ENCODE assay signal across 9 cellular contexts in the genomic region with DNA sequence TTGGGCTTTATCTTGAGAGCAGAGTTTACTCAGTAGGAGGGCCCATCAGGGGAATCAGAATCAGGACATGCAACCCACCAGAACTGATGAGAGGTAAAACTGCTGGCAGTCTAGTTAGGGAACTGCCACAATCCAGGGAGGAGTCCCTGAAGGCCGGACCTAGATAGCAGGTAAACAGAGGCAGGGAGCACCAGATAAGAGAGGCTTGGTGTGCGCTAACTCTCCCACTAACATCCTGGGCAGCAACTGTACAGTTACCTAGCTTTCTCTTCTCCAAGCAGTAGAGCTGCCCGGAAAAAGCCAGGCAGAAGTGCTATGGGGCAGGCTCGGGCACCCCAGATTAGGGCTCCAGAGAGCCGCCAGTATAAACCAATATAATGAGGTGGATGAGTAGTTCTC. TPM values are rescaled to one million over a fixed set of nuclear protein-coding genes. Genes with fewer than 3 reads are reported as not detected.
A peak's percentile ranks its signal among the peaks of the same experiment; 100 is the strongest.
DNase-seq lines count a peak whose midpoint lies in the region; ATAC-seq and TF ChIP-seq lines count a peak whose summit lies in the region.
"Had no signal": no experiment of that assay in that cellular context is flagged by ENCODE, and none has a peak within 500 bp of the region (broad histone marks: within the 10 kb centered on the region; RNA-seq: fewer than 3 reads in every experiment).

No MANE protein-coding gene starts in this region.

- POLR2A ChIA-PET in PC-9 (lab: Charles Lee; ENCODE audit: unreplicated experiment) (interaction anchor here (0.9 to 1.0 kb wide), 2 partner anchors 20 to 28 kb away, joined by 3 to 4 read pairs; no protein-coding TSS in a partner anchor), OCI-LY7 (lab: Charles Lee) (interaction anchor here (0.6 kb wide), 1 partner anchor 888 kb away, joined by 3 read pairs; no protein-coding TSS in a partner anchor)

- DNase-seq in PC-9 (no peak), prostate gland (ENCODE audit: low spot score) (no peak), OCI-LY7 (ENCODE audit: low spot score) (no peak)
- no peak for DNase-seq in activated CD4-positive, alpha-beta T cell treated with anti-CD3 and anti-CD28 coated beads for 48 hours
- DNase-seq: effector memory CD8-positive, alpha-beta T cell had no signal

- H2AFZ ChIP-seq in PC-9 (peak overlapping the region; percentile 78), OCI-LY7 (ENCODE audit: low read length) (no peak overlapping the region)

- peaks cover 0 to 8% (median 0%) of the 10 kb centered on the region in 11 experiments; a peak in 4 of 22 replicates for H3K36me3 ChIP-seq in BLaER1 treated with 17β-estradiol and CSF1 and Interleukin-3, amounts not matched to agents 10 nM and 100 nM
- H3K36me3 ChIP-seq in PC-9 (ENCODE audit: low read depth) (0 out of 2 replicates have a peak, but pooled peaks cover 4% of the 10 kb centered on the region), prostate gland (no peaks in the 10 kb centered on the region), OCI-LY7 (ENCODE audit: insufficient read depth, low read length) (no peaks in the 10 kb centered on the region)

- H3K27ac ChIP-seq in BLaER1 treated with 17β-estradiol and CSF1 and Interleukin-3, amounts not matched to agents 10 nM and 100 nM: peak overlapping the region in 8 of 11 experiments; percentile 86 to 94 (median 92); a peak in 14 of 22 replicates
- H3K27ac ChIP-seq in PC-9 (peak overlapping the region; percentile 90), prostate gland (peak overlapping the region; percentile 92 to 94), OCI-LY7 (ENCODE audit: low read depth, low read length, poor library complexity, severe bottlenecking) (no peak overlapping the region)

- H3K9me3 ChIP-seq in BLaER1 treated with 17β-estradiol and CSF1 and Interleukin-3, amounts not matched to agents 10 nM and 100 nM (replicated peaks in 1 of 11): peaks cover 0 to 10% (median 8%) of the 10 kb centered on the region in 11 experiments; a peak in 11 of 22 replicates
- no peaks in the 10 kb centered on the region for H3K9me3 ChIP-seq in PC-9 (ENCODE audit: insufficient read depth, low read depth)
- H3K9me3 ChIP-seq in prostate gland: no peaks in the 10 kb centered on the region
- H3K9me3 ChIP-seq in OCI-LY7 (ENCODE audit: low read length): no peaks in the 10 kb centered on the region

- H3K9ac ChIP-seq in BLaER1 treated with 17β-estradiol and CSF1 and Interleukin-3, amounts not matched to agents 10 nM and 100 nM: peak overlapping the region in 6 of 11 experiments; percentile 89 to 97 (median 96); a peak in 8 of 22 replicates

- WGBS in prostate gland: 53% methylated on average over 5 of the region's 5 CpGs

- intact Hi-C loops in PC-9 (cut with micrococcal nuclease; ENCODE audit: unreplicated experiment) (loop anchor here (1.0 to 10.0 kb wide), 5 partner anchors 20 to 208 kb away; a partner anchor contains a TSS), prostate gland (cut with DNase I) (loop anchor here (10.0 kb wide), 4 partner anchors 108 to 222 kb away; a partner anchor contains a TSS), OCI-LY7 (cut with micrococcal nuclease; ENCODE audit: unreplicated experiment) (no loop called here)

- H3K4me1 ChIP-seq in BLaER1 treated with 17β-estradiol and CSF1 and Interleukin-3, amounts not matched to agents 10 nM and 100 nM: peaks cover 13 to 24% (median 21%) of the 10 kb centered on the region in 10 experiments
- H3K4me1 ChIP-seq in PC-9 (replicated peaks; ENCODE audit: insufficient read depth): peaks cover 53% of the 10 kb centered on the region
- peaks cover 4% of the 10 kb centered on the region for H3K4me1 ChIP-seq in prostate gland (replicated peaks)
- no peaks in the 10 kb centered on the region for H3K4me1 ChIP-seq in OCI-LY7 (ENCODE audit: insufficient read depth, low read length, poor library complexity, severe bottlenecking)

- H3F3A ChIP-seq in PC-9 (ENCODE audit: insufficient read depth, low read depth): peaks cover 46% of the 10 kb centered on the region

- CTCF ChIA-PET in PC-9 (lab: Charles Lee) (interaction anchor here (0.6 to 0.7 kb wide), 4 partner anchors 90 to 1509 kb away, joined by 3 to 9 read pairs (median 4); no protein-coding TSS in a partner anchor), OCI-LY7 (lab: Charles Lee; ENCODE audit: unreplicated experiment) (no interaction called here)

- ATAC-seq in esophagus mucosa (peak; percentile 42), HG02840 (IDR thresholded peaks at IDR 0.05; ENCODE audit: low FRiP score, unreplicated experiment) (no peak), GM18498 (IDR thresholded peaks at IDR 0.05; ENCODE audit: unreplicated experiment) (no peak)

- H3K79me2 ChIP-seq in PC-9 (ENCODE audit: low read depth) (peaks cover 64% of the 10 kb centered on the region), OCI-LY7 (ENCODE audit: insufficient read depth, low read depth, low read length) (no peaks in the 10 kb centered on the region)

- TF ChIP-seq POLR2A in prostate gland (IDR thresholded peaks at IDR 0.05): no peak

- H3K9me2 ChIP-seq in PC-9 (ENCODE audit: insufficient read depth): no peaks in the 10 kb centered on the region
- no peaks in the 10 kb centered on the region for H3K9me2 ChIP-seq in OCI-LY7 (ENCODE audit: insufficient read depth, low read length)

- BruUV-seq in PC-9 (replicated peaks; lab: Mats Ljungman, UMichigan) (TSS peak; percentile 57), OCI-LY7 (replicated peaks; lab: Mats Ljungman, UMichigan) (no TSS peak)

- H3K4me2 ChIP-seq in BLaER1 treated with 17β-estradiol and CSF1 and Interleukin-3, amounts not matched to agents 10 nM and 100 nM: peak overlapping the region in 9 of 11 experiments; percentile 86 to 98 (median 96); a peak in 18 of 22 replicates
- H3K4me2 ChIP-seq in PC-9: peak overlapping the region; percentile 92
- no peak overlapping the region for H3K4me2 ChIP-seq in OCI-LY7 (ENCODE audit: low read length)

- no peaks in the 10 kb centered on the region for H3K27me3 ChIP-seq in BLaER1 treated with 17β-estradiol and CSF1 and Interleukin-3, amounts not matched to agents 10 nM and 100 nM
- H3K27me3 ChIP-seq in PC-9 (ENCODE audit: insufficient read depth, low read depth): no peaks in the 10 kb centered on the region
- H3K27me3 ChIP-seq in prostate gland (replicated peaks; ENCODE audit: insufficient read depth): no peaks in the 10 kb centered on the region

- H3K4me3 ChIP-seq in BLaER1 treated with 17β-estradiol and CSF1 and Interleukin-3, amounts not matched to agents 10 nM and 100 nM: peak overlapping the region in 6 of 10 experiments; percentile 84 to 98 (median 93); a peak in 8 of 20 replicates
- H3K4me3 ChIP-seq in PC-9 (peak overlapping the region; percentile 95), prostate gland (peak overlapping the region in 1 of 2 donors; percentile 80), OCI-LY7 (ENCODE audit: low read depth, low read length, poor library complexity, severe bottlenecking) (no peak overlapping the region)

- H4K20me1 ChIP-seq in BLaER1 treated with 17β-estradiol and CSF1 and Interleukin-3, amounts not matched to agents 10 nM and 100 nM: peaks cover 0 to 21% (median 12%) of the 10 kb centered on the region in 11 experiments; a peak in 10 of 22 replicates
- H4K20me1 ChIP-seq in PC-9 (ENCODE audit: insufficient read depth) (peaks cover 25% of the 10 kb centered on the region), OCI-LY7 (ENCODE audit: insufficient read depth, low read length) (no peaks in the 10 kb centered on the region)

- no peak for TF ChIP-seq CTCF in PC-9 (conservative IDR thresholded peaks at IDR 0.05)
- no peak for TF ChIP-seq CTCF in prostate gland (IDR thresholded peaks at IDR 0.05)
- no peak for TF ChIP-seq CTCF in OCI-LY7 (conservative IDR thresholded peaks at IDR 0.05; ENCODE audit: low read length)

RNA-seq across cellular contexts. Expression of a gene that starts 0.9 kb away (rescaled TPM):
- total RNA-seq in PC-9 (2021): 48.0 and 60.5 TPM in 2 replicates
- 52.4 TPM for total RNA-seq in esophagus mucosa
- 10 to 100 TPM; 49.2 to 67.2 TPM for total RNA-seq in prostate gland
- total RNA-seq in OCI-LY7 (2014; rRNA removed; shearing (Covaris generic)): not detected in 2 replicates
- total RNA-seq in OCI-LY7 (2022): not detected in 2 replicates

Comparison
In these comparisons a context has a peak if more than half of its experiments do, and no peak if none do; other contexts are left out.
1. RNA of a gene that starts 0.9 kb away (total RNA-seq): 49.2 to 67.2 TPM in prostate gland, 48.0 to 60.5 TPM in PC-9 and 52.4 TPM in esophagus mucosa (single experiment); not detected in OCI-LY7; every median in the first group is over 10 times any median in the second.